In genomic region chr2:38261569-38262513, GRCh38 we compare ENCODE assay signal across 15 cellular contexts.
A peak's percentile ranks its signal among the peaks of the same experiment; 100 is the strongest.
DNase-seq lines count a peak whose midpoint lies in the region; ATAC-seq and TF ChIP-seq lines count a peak whose summit lies in the region.
"Had no signal": no experiment of that assay in that cellular context is flagged by ENCODE, and none has a peak within 500 bp of the region (broad histone marks: within the 10 kb centered on the region; RNA-seq: fewer than 3 reads in every experiment).

No MANE protein-coding gene starts in this region.

- CTCF ChIA-PET in activated CD8-positive, alpha-beta memory T cell treated with anti-CD3 and anti-CD28 coated beads, Interleukin-2, amount 10 ng/mL, durations not matched to agents 7 days and 5 days (lab: Charles Lee), result interaction anchor here (1.7 kb wide), 1 partner anchor 13 kb away, joined by 4 read pairs; no protein-coding TSS in a partner anchor

- DNase-seq in GM12865 (ENCODE audit: low read depth) (peak; percentile 88), NCI-H1092 treated with DMSO at 0.1 percent for 48 hours (lab: John Stamatoyannopoulos, UW) (no peak)
- peak; percentile 19 for DNase-seq in activated naive CD4-positive, alpha-beta T cell treated with anti-CD3 and anti-CD28 coated beads, Interleukin-2, amount 50 U/mL, for 16 hours
- DNase-seq in stimulated activated CD4-positive, alpha-beta T cell treated with anti-CD3 and anti-CD28 coated beads, Interleukin-2, amount 100 ng/mL, for 24 hours, result peak; percentile 23 to 40
- no peak for DNase-seq in activated CD8-positive, alpha-beta memory T cell treated with anti-CD3 and anti-CD28 coated beads, Interleukin-2, amount 10 ng/mL, durations not matched to agents 7 days and 5 days
- DNase-seq: activated CD4-positive, alpha-beta T cell treated with anti-CD3 and anti-CD28 coated beads for 1 hour; amygdala; GDM1; H7; KG1; NCI-H1930 had no signal

- H3K4me1 Mint-ChIP-seq in activated CD8-positive, alpha-beta memory T cell treated with anti-CD3 and anti-CD28 coated beads, Interleukin-2, amount 10 ng/mL, durations not matched to agents 7 days and 5 days, result peaks cover 18% of the 10 kb centered on the region

- H3K27me3 Mint-ChIP-seq in activated CD8-positive, alpha-beta memory T cell treated with anti-CD3 and anti-CD28 coated beads, Interleukin-2, amount 10 ng/mL, durations not matched to agents 7 days and 5 days, result peaks cover 12% of the 10 kb centered on the region

- no peaks in the 10 kb centered on the region for H3K9me3 Mint-ChIP-seq in activated CD8-positive, alpha-beta memory T cell treated with anti-CD3 and anti-CD28 coated beads, Interleukin-2, amount 10 ng/mL, durations not matched to agents 7 days and 5 days (ENCODE audit: low read depth)
- H3K9me3 Mint-ChIP-seq: natural killer cell treated with Interleukin-12 subunit alpha and Interleukin-12 subunit beta and Interleukin-15 and Interleukin-18, amount 100 ng/mL, for 72 hours had no signal

- no peak overlapping the region for H3K4me3 ChIP-seq in GM12865 (ENCODE audit: low read depth, low read length)

- no peak for TF ChIP-seq CTCF in GM12865 (IDR thresholded peaks at IDR 0.05; ENCODE audit: insufficient read depth, low read depth, low read length, missing control alignments)

- no peak overlapping the region for H3K4me3 Mint-ChIP-seq in activated CD8-positive, alpha-beta memory T cell treated with anti-CD3 and anti-CD28 coated beads, Interleukin-2, amount 10 ng/mL, durations not matched to agents 7 days and 5 days
- H3K4me3 Mint-ChIP-seq: natural killer cell treated with Interleukin-12 subunit alpha and Interleukin-12 subunit beta and Interleukin-15 and Interleukin-18, amount 100 ng/mL, for 72 hours had no signal

- peak; percentile 69 for ATAC-seq in GM21390 (IDR thresholded peaks at IDR 0.05; ENCODE audit: unreplicated experiment)
- no peak for ATAC-seq in HG03175 (IDR thresholded peaks at IDR 0.05; ENCODE audit: unreplicated experiment)
- no peak for ATAC-seq in activated CD8-positive, alpha-beta memory T cell treated with anti-CD3 and anti-CD28 coated beads, Interleukin-2, amount 10 ng/mL, durations not matched to agents 7 days and 5 days
- ATAC-seq in GM19324 (IDR thresholded peaks at IDR 0.05; ENCODE audit: low FRiP score, unreplicated experiment), result no peak
- ATAC-seq: natural killer cell treated with Interleukin-12 subunit alpha and Interleukin-12 subunit beta and Interleukin-15 and Interleukin-18, amount 100 ng/mL, for 72 hours had no signal

- H3K27ac Mint-ChIP-seq in activated CD8-positive, alpha-beta memory T cell treated with anti-CD3 and anti-CD28 coated beads, Interleukin-2, amount 10 ng/mL, durations not matched to agents 7 days and 5 days, result no peak overlapping the region
- H3K27ac Mint-ChIP-seq: natural killer cell treated with Interleukin-12 subunit alpha and Interleukin-12 subunit beta and Interleukin-15 and Interleukin-18, amount 100 ng/mL, for 72 hours had no signal

- H3K36me3 Mint-ChIP-seq in activated CD8-positive, alpha-beta memory T cell treated with anti-CD3 and anti-CD28 coated beads, Interleukin-2, amount 10 ng/mL, durations not matched to agents 7 days and 5 days, result no peaks in the 10 kb centered on the region
- H3K36me3 Mint-ChIP-seq: natural killer cell treated with Interleukin-12 subunit alpha and Interleukin-12 subunit beta and Interleukin-15 and Interleukin-18, amount 100 ng/mL, for 72 hours had no signal

Comparison
In these comparisons a context has a peak if more than half of its experiments do, and no peak if none do; other contexts are left out.
1. DNase-seq: peak in GM12865 (single experiment), activated naive CD4-positive, alpha-beta T cell treated with anti-CD3 and anti-CD28 coated beads, Interleukin-2, amount 50 U/mL, for 16 hours (single experiment) and stimulated activated CD4-positive, alpha-beta T cell treated with anti-CD3 and anti-CD28 coated beads, Interleukin-2, amount 100 ng/mL, for 24 hours (2 of 2); none in NCI-H1092 treated with DMSO at 0.1 percent for 48 hours (single experiment) and activated CD8-positive, alpha-beta memory T cell treated with anti-CD3 and anti-CD28 coated beads, Interleukin-2, amount 10 ng/mL, durations not matched to agents 7 days and 5 days (single experiment).